ENCODE assay signal across 1 cellular context in the genomic region with DNA sequence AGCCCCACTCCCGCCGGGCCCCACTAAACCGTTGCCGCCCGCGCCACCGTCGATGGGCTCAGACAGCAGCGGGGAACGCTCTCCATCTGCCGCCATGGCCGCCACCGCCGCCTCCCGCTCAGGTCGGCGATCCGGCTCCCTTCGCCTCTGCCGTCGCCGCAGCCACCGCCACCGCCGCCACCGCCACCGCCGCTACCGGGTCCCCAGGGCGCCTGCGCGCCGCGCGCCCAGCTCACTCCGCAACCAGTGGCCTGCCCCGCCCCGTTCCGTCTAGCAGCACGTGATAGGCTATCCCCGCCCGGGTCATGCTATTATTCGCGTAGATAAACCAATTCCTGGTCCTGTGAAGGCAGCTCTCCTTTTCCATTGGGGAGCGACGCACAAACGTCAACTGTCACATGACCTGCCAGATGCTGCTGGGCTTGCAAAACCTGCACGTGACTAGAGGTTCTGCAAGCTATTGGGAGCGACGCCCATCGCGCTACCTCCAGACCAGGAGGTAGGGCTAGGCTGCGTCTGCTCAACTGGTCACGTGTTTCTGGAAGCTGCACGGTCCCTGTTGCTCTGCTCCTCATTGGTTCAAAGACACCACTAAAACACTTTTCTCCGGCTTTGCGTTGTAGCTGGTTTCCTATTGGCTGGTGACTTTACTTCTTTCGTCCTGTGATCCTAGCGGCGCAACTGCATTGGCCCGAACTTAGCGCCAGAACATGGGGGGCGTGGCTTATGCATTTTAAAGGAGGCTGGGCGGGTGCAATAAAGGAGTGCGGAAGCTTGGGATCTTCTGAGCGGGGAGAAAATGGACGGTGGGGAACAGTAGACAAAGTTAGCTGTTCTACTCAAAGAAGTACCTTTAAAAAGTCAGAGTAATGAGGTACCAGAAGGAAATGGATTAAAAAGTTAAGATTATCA.
A peak's percentile ranks its signal among the peaks of the same experiment; 100 is the strongest.
TF ChIP-seq lines count a peak whose summit lies in the region.

A gene (minus strand): TSS at position 205 of the 912 bp plus-strand sequence. CDS start 109 bp downstream, at position 96.

TF ChIP-seq in HepG2, 621 proteins besides CTCF, POLR2A, EP300 and RAD21 (continued from another document and continues in another):
- TF ChIP-seq, protein P1, sequence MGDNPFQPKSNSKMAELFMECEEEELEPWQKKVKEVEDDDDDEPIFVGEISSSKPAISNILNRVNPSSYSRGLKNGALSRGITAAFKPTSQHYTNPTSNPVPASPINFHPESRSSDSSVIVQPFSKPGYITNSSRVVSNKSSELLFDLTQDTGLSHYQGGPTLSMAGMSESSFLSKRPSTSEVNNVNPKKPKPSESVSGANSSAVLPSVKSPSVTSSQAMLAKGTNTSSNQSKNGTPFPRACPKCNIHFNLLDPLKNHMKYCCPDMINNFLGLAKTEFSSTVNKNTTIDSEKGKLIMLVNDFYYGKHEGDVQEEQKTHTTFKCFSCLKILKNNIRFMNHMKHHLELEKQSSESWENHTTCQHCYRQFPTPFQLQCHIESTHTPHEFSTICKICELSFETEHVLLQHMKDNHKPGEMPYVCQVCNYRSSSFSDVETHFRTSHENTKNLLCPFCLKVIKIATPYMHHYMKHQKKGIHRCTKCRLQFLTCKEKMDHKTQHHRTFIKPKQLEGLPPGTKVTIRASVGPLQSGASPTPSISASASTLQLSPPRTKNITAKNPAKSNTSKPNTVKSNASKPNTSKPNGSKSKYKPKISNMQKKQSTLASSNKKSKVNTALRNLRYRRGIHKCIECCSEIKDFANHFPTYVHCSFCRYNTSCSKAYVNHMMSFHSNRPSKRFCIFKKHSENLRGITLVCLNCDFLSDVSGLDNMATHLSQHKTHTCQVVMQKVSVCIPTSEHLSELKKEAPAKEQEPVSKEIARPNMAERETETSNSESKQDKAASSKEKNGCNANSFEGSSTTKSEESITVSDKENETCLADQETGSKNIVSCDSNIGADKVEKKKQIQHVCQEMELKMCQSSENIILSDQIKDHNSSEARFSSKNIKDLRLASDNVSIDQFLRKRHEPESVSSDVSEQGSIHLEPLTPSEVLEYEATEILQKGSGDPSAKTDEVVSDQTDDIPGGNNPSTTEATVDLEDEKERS (CRISPR knock-in tag; IDR thresholded peaks at IDR 0.05): no peak; the same call in 1 of the 2 replicates
- TF ChIP-seq, protein P2, sequence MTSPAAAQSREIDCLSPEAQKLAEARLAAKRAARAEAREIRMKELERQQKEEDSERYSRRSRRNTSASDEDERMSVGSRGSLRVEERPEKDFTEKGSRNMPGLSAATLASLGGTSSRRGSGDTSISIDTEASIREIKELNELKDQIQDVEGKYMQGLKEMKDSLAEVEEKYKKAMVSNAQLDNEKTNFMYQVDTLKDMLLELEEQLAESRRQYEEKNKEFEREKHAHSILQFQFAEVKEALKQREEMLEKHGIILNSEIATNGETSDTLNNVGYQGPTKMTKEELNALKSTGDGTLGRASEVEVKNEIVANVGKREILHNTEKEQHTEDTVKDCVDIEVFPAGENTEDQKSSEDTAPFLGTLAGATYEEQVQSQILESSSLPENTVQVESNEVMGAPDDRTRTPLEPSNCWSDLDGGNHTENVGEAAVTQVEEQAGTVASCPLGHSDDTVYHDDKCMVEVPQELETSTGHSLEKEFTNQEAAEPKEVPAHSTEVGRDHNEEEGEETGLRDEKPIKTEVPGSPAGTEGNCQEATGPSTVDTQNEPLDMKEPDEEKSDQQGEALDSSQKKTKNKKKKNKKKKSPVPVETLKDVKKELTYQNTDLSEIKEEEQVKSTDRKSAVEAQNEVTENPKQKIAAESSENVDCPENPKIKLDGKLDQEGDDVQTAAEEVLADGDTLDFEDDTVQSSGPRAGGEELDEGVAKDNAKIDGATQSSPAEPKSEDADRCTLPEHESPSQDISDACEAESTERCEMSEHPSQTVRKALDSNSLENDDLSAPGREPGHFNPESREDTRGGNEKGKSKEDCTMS (CRISPR knock-in tag; conservative IDR thresholded peaks at IDR 0.05): peak; percentile 87; the same call in 1 of the 2 replicates
- TF ChIP-seq ZNF556 (CRISPR knock-in tag; IDR thresholded peaks at IDR 0.05; ENCODE audit: borderline replicate concordance) (peak; percentile 92), ZFP90 (CRISPR knock-in tag; IDR thresholded peaks at IDR 0.05; ENCODE audit: borderline replicate concordance) (no peak; the same call in 1 of the 2 replicates), ZNF570 (CRISPR knock-in tag; IDR thresholded peaks at IDR 0.05; ENCODE audit: borderline replicate concordance) (peak; percentile 67; the same call in 1 of the 2 replicates), ZNF75D (CRISPR knock-in tag; IDR thresholded peaks at IDR 0.05; ENCODE audit: borderline replicate concordance) (no peak), ZNF253 (CRISPR knock-in tag; IDR thresholded peaks at IDR 0.05; ENCODE audit: borderline replicate concordance) (peak; percentile 63; the same call in 1 of the 2 replicates), GTF2F1 (IDR thresholded peaks at IDR 0.05; ENCODE audit: low read length) (peak; percentile 92; the same call in 1 of the 2 replicates), SMAD3 (CRISPR knock-in tag; IDR thresholded peaks at IDR 0.05) (peak; percentile 98), NONO (IDR thresholded peaks at IDR 0.05) (no peak), NONO (CRISPR knock-in tag; conservative IDR thresholded peaks at IDR 0.05) (peak; percentile 79), SRY (CRISPR knock-in tag; IDR thresholded peaks at IDR 0.05) (peak; percentile 89; the same call in 1 of the 2 replicates), ZNF501 (CRISPR knock-in tag; IDR thresholded peaks at IDR 0.05) (peak; percentile 91; the same call in 1 of the 2 replicates), HNRNPH1 (optimal IDR thresholded peaks at IDR 0.05; ENCODE audit: low read depth, low read length) (no peak), U2AF2 (IDR thresholded peaks at IDR 0.05; ENCODE audit: low read depth, low read length) (no peak), NCOA2 (CRISPR knock-in tag; IDR thresholded peaks at IDR 0.05) (peak; percentile 66; the same call in 1 of the 2 replicates), RFXAP (CRISPR knock-in tag; IDR thresholded peaks at IDR 0.05; ENCODE audit: borderline replicate concordance) (peak; percentile 98), DNMT3B (CRISPR knock-in tag; conservative IDR thresholded peaks at IDR 0.05) (peak; percentile 98; the same call in 1 of the 2 replicates), ZNF792 (CRISPR knock-in tag; IDR thresholded peaks at IDR 0.05) (peak; percentile 98), ZBTB38 (CRISPR knock-in tag; IDR thresholded peaks at IDR 0.05) (peak; percentile 85), SKI (IDR thresholded peaks at IDR 0.05; ENCODE audit: partially characterized antibody) (peak; percentile 69), MAZ (IDR thresholded peaks at IDR 0.05; ENCODE audit: borderline replicate concordance, low read depth, low read length) (no peak), MAZ (CRISPR knock-in tag; IDR thresholded peaks at IDR 0.05; ENCODE audit: low read depth) (peak; percentile 95), HCFC1 (IDR thresholded peaks at IDR 0.05; ENCODE audit: low read depth, low read length) (peak; percentile 39; the same call in 1 of the 2 replicates), JUND (CRISPR knock-in tag; IDR thresholded peaks at IDR 0.05) (peak; percentile 65), KMT2A (CRISPR knock-in tag; IDR thresholded peaks at IDR 0.05) (no peak; the same call in 1 of the 2 replicates), REPIN1 (CRISPR knock-in tag; IDR thresholded peaks at IDR 0.05; ENCODE audit: borderline replicate concordance, low read depth) (peak; percentile 72; the same call in 1 of the 2 replicates), MAF1 (CRISPR knock-in tag; IDR thresholded peaks at IDR 0.05; ENCODE audit: borderline replicate concordance) (no peak), ZNF383 (CRISPR knock-in tag; IDR thresholded peaks at IDR 0.05; ENCODE audit: borderline replicate concordance) (peak; percentile 94; the same call in 1 of the 2 replicates), NR1H2 (CRISPR knock-in tag; IDR thresholded peaks at IDR 0.05; ENCODE audit: borderline replicate concordance, low read depth) (peak; percentile 61; the same call in 1 of the 2 replicates), CBX5 (CRISPR knock-in tag; IDR thresholded peaks at IDR 0.05; ENCODE audit: borderline replicate concordance) (peak; percentile 95; the same call in 1 of the 2 replicates), ZNF232 (CRISPR knock-in tag; IDR thresholded peaks at IDR 0.05; ENCODE audit: borderline replicate concordance) (peak; percentile 90; the same call in 1 of the 2 replicates), ZNF24 (IDR thresholded peaks at IDR 0.05) (no peak)
- TF ChIP-seq, protein P3, sequence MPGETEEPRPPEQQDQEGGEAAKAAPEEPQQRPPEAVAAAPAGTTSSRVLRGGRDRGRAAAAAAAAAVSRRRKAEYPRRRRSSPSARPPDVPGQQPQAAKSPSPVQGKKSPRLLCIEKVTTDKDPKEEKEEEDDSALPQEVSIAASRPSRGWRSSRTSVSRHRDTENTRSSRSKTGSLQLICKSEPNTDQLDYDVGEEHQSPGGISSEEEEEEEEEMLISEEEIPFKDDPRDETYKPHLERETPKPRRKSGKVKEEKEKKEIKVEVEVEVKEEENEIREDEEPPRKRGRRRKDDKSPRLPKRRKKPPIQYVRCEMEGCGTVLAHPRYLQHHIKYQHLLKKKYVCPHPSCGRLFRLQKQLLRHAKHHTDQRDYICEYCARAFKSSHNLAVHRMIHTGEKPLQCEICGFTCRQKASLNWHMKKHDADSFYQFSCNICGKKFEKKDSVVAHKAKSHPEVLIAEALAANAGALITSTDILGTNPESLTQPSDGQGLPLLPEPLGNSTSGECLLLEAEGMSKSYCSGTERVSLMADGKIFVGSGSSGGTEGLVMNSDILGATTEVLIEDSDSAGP (CRISPR knock-in tag; IDR thresholded peaks at IDR 0.05; ENCODE audit: borderline replicate concordance): peak; percentile 78
- TF ChIP-seq, protein P4, sequence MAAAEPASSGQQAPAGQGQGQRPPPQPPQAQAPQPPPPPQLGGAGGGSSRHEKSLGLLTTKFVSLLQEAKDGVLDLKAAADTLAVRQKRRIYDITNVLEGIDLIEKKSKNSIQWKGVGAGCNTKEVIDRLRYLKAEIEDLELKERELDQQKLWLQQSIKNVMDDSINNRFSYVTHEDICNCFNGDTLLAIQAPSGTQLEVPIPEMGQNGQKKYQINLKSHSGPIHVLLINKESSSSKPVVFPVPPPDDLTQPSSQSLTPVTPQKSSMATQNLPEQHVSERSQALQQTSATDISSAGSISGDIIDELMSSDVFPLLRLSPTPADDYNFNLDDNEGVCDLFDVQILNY (CRISPR knock-in tag; conservative IDR thresholded peaks at IDR 0.05): peak; percentile 89
- TF ChIP-seq, protein P5, sequence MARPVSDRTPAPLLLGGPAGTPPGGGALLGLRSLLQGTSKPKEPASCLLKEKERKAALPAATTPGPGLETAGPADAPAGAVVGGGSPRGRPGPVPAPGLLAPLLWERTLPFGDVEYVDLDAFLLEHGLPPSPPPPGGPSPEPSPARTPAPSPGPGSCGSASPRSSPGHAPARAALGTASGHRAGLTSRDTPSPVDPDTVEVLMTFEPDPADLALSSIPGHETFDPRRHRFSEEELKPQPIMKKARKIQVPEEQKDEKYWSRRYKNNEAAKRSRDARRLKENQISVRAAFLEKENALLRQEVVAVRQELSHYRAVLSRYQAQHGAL (CRISPR knock-in tag; IDR thresholded peaks at IDR 0.05; ENCODE audit: not compliant biosample characterization): no peak
- TF ChIP-seq, protein P6, sequence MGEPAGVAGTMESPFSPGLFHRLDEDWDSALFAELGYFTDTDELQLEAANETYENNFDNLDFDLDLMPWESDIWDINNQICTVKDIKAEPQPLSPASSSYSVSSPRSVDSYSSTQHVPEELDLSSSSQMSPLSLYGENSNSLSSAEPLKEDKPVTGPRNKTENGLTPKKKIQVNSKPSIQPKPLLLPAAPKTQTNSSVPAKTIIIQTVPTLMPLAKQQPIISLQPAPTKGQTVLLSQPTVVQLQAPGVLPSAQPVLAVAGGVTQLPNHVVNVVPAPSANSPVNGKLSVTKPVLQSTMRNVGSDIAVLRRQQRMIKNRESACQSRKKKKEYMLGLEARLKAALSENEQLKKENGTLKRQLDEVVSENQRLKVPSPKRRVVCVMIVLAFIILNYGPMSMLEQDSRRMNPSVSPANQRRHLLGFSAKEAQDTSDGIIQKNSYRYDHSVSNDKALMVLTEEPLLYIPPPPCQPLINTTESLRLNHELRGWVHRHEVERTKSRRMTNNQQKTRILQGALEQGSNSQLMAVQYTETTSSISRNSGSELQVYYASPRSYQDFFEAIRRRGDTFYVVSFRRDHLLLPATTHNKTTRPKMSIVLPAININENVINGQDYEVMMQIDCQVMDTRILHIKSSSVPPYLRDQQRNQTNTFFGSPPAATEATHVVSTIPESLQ (CRISPR knock-in tag; conservative IDR thresholded peaks at IDR 0.05): no peak
- TF ChIP-seq, protein P7, sequence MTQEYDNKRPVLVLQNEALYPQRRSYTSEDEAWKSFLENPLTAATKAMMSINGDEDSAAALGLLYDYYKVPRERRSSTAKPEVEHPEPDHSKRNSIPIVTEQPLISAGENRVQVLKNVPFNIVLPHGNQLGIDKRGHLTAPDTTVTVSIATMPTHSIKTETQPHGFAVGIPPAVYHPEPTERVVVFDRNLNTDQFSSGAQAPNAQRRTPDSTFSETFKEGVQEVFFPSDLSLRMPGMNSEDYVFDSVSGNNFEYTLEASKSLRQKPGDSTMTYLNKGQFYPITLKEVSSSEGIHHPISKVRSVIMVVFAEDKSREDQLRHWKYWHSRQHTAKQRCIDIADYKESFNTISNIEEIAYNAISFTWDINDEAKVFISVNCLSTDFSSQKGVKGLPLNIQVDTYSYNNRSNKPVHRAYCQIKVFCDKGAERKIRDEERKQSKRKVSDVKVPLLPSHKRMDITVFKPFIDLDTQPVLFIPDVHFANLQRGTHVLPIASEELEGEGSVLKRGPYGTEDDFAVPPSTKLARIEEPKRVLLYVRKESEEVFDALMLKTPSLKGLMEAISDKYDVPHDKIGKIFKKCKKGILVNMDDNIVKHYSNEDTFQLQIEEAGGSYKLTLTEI (CRISPR knock-in tag; conservative IDR thresholded peaks at IDR 0.05): no peak; the same call in 1 of the 2 replicates
- TF ChIP-seq, protein P8, sequence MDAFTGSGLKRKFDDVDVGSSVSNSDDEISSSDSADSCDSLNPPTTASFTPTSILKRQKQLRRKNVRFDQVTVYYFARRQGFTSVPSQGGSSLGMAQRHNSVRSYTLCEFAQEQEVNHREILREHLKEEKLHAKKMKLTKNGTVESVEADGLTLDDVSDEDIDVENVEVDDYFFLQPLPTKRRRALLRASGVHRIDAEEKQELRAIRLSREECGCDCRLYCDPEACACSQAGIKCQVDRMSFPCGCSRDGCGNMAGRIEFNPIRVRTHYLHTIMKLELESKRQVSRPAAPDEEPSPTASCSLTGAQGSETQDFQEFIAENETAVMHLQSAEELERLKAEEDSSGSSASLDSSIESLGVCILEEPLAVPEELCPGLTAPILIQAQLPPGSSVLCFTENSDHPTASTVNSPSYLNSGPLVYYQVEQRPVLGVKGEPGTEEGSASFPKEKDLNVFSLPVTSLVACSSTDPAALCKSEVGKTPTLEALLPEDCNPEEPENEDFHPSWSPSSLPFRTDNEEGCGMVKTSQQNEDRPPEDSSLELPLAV (CRISPR knock-in tag; conservative IDR thresholded peaks at IDR 0.05; ENCODE audit: low read depth): no peak; the same call in 1 of the 2 replicates
- TF ChIP-seq, protein P9, sequence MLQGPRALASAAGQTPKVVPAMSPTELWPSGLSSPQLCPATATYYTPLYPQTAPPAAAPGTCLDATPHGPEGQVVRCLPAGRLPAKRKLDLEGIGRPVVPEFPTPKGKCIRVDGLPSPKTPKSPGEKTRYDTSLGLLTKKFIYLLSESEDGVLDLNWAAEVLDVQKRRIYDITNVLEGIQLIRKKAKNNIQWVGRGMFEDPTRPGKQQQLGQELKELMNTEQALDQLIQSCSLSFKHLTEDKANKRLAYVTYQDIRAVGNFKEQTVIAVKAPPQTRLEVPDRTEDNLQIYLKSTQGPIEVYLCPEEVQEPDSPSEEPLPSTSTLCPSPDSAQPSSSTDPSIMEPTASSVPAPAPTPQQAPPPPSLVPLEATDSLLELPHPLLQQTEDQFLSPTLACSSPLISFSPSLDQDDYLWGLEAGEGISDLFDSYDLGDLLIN (CRISPR knock-in tag; IDR thresholded peaks at IDR 0.05; ENCODE audit: borderline replicate concordance): no peak
